ENCODE assay signal across 1 cellular context in genomic region chr20:49713779-49714712, GRCh38.
TF ChIP-seq lines count a peak whose summit lies in the region.

TSS of gene B4GALT5 (minus strand) at chr20:49713878. CDS start at chr20:49713690, 188 bp downstream.

TF ChIP-seq in K562, 482 proteins besides CTCF, POLR2A, EP300 and RAD21 (continued from another document):
- TF ChIP-seq ZNF766 (CRISPR knock-in tag; conservative IDR thresholded peaks at IDR 0.05): no peak
- TF ChIP-seq ATF1 (CRISPR knock-in tag; IDR thresholded peaks at IDR 0.05): no peak
- TF ChIP-seq ATF1 (tag; IDR thresholded peaks at IDR 0.05): peak; percentile 33; the same call in 1 of the 2 replicates
- no peak for TF ChIP-seq ZBTB9 (CRISPR knock-in tag; IDR thresholded peaks at IDR 0.05)
